Comparison of ENCODE assay signal across 16 cellular contexts in genomic region chr17:45263477-45263860, GRCh38. TPM values are rescaled to one million over a fixed set of nuclear protein-coding genes. Genes with fewer than 3 reads are reported as not detected.
DNase-seq lines count a peak whose midpoint lies in the region; ATAC-seq, FAIRE-seq and TF ChIP-seq lines count a peak whose summit lies in the region.
"Had no signal": no experiment of that assay in that cellular context is flagged by ENCODE, and none has a peak within 500 bp of the region (broad histone marks: within the 10 kb centered on the region; RNA-seq: fewer than 3 reads in every experiment).

No MANE protein-coding gene starts in this region.

- peak overlapping the region; percentile 50 to 85 for H3K27ac Mint-ChIP-seq in activated naive CD4-positive, alpha-beta T cell treated with anti-CD3 and anti-CD28 coated beads, Interleukin-2, amount 50 U/mL, for 72 hours
- H3K27ac Mint-ChIP-seq in astrocyte (ENCODE audit: unreplicated experiment) = no peak overlapping the region
- H3K27ac Mint-ChIP-seq in memory B cell = peak overlapping the region; percentile 76

- no peak overlapping the region for H2AFZ ChIP-seq in astrocyte (ENCODE audit: low read depth, low read length)

- H3K9me3 Mint-ChIP-seq in activated naive CD4-positive, alpha-beta T cell treated with anti-CD3 and anti-CD28 coated beads, Interleukin-2, amount 50 U/mL, for 72 hours = no peaks in the 10 kb centered on the region
- H3K9me3 Mint-ChIP-seq in astrocyte (ENCODE audit: unreplicated experiment) = no peaks in the 10 kb centered on the region
- no peaks in the 10 kb centered on the region for H3K9me3 Mint-ChIP-seq in memory B cell

- H3K9ac ChIP-seq in astrocyte (ENCODE audit: low read length) = no peak overlapping the region

- no peak overlapping the region for H3K4me3 ChIP-seq in astrocyte (ENCODE audit: insufficient read depth, low read depth, low read length)
- H3K4me3 ChIP-seq in transverse colon = no peak overlapping the region
- H3K4me3 ChIP-seq: skin epidermis had no signal

- H3K4me3 Mint-ChIP-seq in astrocyte (ENCODE audit: unreplicated experiment) = no peak overlapping the region
- no peak overlapping the region for H3K4me3 Mint-ChIP-seq in memory B cell

- FAIRE-seq in astrocyte (lab: Jason Lieb, UNC) = no peak
- FAIRE-seq: colon, TTC549 had no signal

- no peak for TF ChIP-seq CTCF in astrocyte (IDR thresholded peaks at IDR 0.05; ENCODE audit: insufficient read depth, low read depth, low read length)
- TF ChIP-seq CTCF in transverse colon (IDR thresholded peaks at IDR 0.05) = no peak

- no peaks in the 10 kb centered on the region for H3K27me3 ChIP-seq in astrocyte (ENCODE audit: insufficient read depth, low read length)
- H3K27me3 ChIP-seq in transverse colon = no peaks in the 10 kb centered on the region

- H3K4me2 ChIP-seq in astrocyte (ENCODE audit: low read length) = peak overlapping the region; percentile 8

- intact Hi-C loops in transverse colon (cut with DNase I; ENCODE audit: low total_unique reads) = no loop called here

- H3K4me1 ChIP-seq in astrocyte (ENCODE audit: insufficient read depth, low read length) (peaks cover 38% of the 10 kb centered on the region), transverse colon (peaks cover 6 to 33% (median 25%) of the 10 kb centered on the region in 4 donors)

- H3K36me3 Mint-ChIP-seq in activated naive CD4-positive, alpha-beta T cell treated with anti-CD3 and anti-CD28 coated beads, Interleukin-2, amount 50 U/mL, for 72 hours = peaks cover 11 to 14% of the 10 kb centered on the region in 2 donors
- peaks cover 26% of the 10 kb centered on the region for H3K36me3 Mint-ChIP-seq in astrocyte (ENCODE audit: low read depth, unreplicated experiment)
- peaks cover 12% of the 10 kb centered on the region for H3K36me3 Mint-ChIP-seq in memory B cell

- DNase-seq in activated naive CD4-positive, alpha-beta T cell treated with anti-CD3 and anti-CD28 coated beads, Interleukin-2, amount 50 U/mL, for 72 hours (ENCODE audit: low spot score in 2 of 2) = no peak
- no peak for DNase-seq in activated naive CD4-positive, alpha-beta T cell (lab: John Stamatoyannopoulos, UW)
- no peak for DNase-seq in astrocyte (ENCODE audit: low read depth)
- no peak for DNase-seq in memory B cell (ENCODE audit: low spot score in 2 of 2)
- DNase-seq in transverse colon = no peak
- no peak for DNase-seq in T-helper 9 cell
- no peak for DNase-seq in amniotic stem cell (lab: John Stamatoyannopoulos, UW)
- DNase-seq: MM.1S, NCI-H2171, substantia nigra had no signal

- no peak for TF ChIP-seq EP300 in transverse colon (IDR thresholded peaks at IDR 0.05; ENCODE audit: low read depth)

- H3K36me3 ChIP-seq in astrocyte (ENCODE audit: insufficient read depth, low read length) (peaks cover 27% of the 10 kb centered on the region), transverse colon (peaks cover 0 to 26% (median 12%) of the 10 kb centered on the region in 4 donors)

- no peak for ATAC-seq in activated naive CD4-positive, alpha-beta T cell treated with anti-CD3 and anti-CD28 coated beads, Interleukin-2, amount 50 U/mL, for 72 hours
- no peak for ATAC-seq in memory B cell (ENCODE audit: low read depth)
- no peak for ATAC-seq in HG02678 (IDR thresholded peaks at IDR 0.05; ENCODE audit: unreplicated experiment)

- peaks cover 8% of the 10 kb centered on the region for H3K4me1 Mint-ChIP-seq in astrocyte (ENCODE audit: low read depth, unreplicated experiment)
- H3K4me1 Mint-ChIP-seq in memory B cell = peaks cover 16% of the 10 kb centered on the region

- peaks cover 64% of the 10 kb centered on the region for H4K20me1 ChIP-seq in astrocyte (ENCODE audit: insufficient read depth, low read length)

- no peaks in the 10 kb centered on the region for H3K79me2 ChIP-seq in astrocyte (ENCODE audit: insufficient read depth, low read length)

- in situ Hi-C loops in transverse colon (cut with MboI; ENCODE audit: low pct_ligation_motif_present in 1 of 4, low pct_unique_long_range_greater_than_20kb in 1 of 4, low sequenced_read_pairs in 3 of 4) = no loop called here

- no peaks in the 10 kb centered on the region for H3K27me3 Mint-ChIP-seq in astrocyte (ENCODE audit: low read depth, unreplicated experiment)
- no peaks in the 10 kb centered on the region for H3K27me3 Mint-ChIP-seq in memory B cell

- no peak for TF ChIP-seq POLR2A in transverse colon (IDR thresholded peaks at IDR 0.05)

- 79% methylated on average over 7 of the region's 7 CpGs; no CpG with 5 or more reads in 1 of the 2 donors for WGBS in transverse colon (ENCODE audit: low coverage in 1 of 2), 2 donors

- H3K27ac ChIP-seq in astrocyte (ENCODE audit: low read depth, low read length) (no peak overlapping the region), transverse colon (peak overlapping the region; percentile 8 to 65 (median 39))
- H3K27ac ChIP-seq: epithelial cell of prostate had no signal

- H3K9me3 ChIP-seq in astrocyte (ENCODE audit: insufficient read depth, low read depth, low read length) (no peaks in the 10 kb centered on the region), transverse colon (no peaks in the 10 kb centered on the region)

RNA-seq across cellular contexts. Expression of gene SPATA32, which starts 1.6 kb away (rescaled TPM):
- under 1 TPM; 0.37 to 0.50 TPM for total RNA-seq in activated naive CD4-positive, alpha-beta T cell treated with anti-CD3 and anti-CD28 coated beads, Interleukin-2, amount 50 U/mL, for 72 hours
- total RNA-seq in astrocyte (not detected in 2 replicates), transverse colon (under 1 TPM in 1 of 4 donors, not detected in 3; 0.48 TPM)
- total RNA-seq: SK-MEL-5 had no signal

RNA-seq across cellular contexts. Expression of gene FMNL1, which starts 41.8 kb away (rescaled TPM):
- 100 to 1,000 TPM; 221 to 735 TPM for total RNA-seq in activated naive CD4-positive, alpha-beta T cell treated with anti-CD3 and anti-CD28 coated beads, Interleukin-2, amount 50 U/mL, for 72 hours
- total RNA-seq in astrocyte = 4.0 and 4.7 TPM in 2 replicates
- total RNA-seq in transverse colon = 10 to 100 TPM in 2 of 4 donors, 1 to 10 TPM in 2; 1.2 to 17.5 (median 10.6) TPM

RNA-seq across cellular contexts. Expression of gene MAP3K14, which starts 53.4 kb away (rescaled TPM):
- total RNA-seq in activated naive CD4-positive, alpha-beta T cell treated with anti-CD3 and anti-CD28 coated beads, Interleukin-2, amount 50 U/mL, for 72 hours = 10 to 100 TPM; 38.4 to 54.4 TPM
- total RNA-seq in astrocyte (10.8 and 11.0 TPM in 2 replicates), transverse colon (10 to 100 TPM; 13.0 to 33.7 (median 18.7) TPM)

Comparison
In these comparisons a context has a peak if more than half of its experiments do, and no peak if none do; other contexts are left out.
1. RNA of gene FMNL1, which starts 41.8 kb away (total RNA-seq): 221 to 735 TPM in activated naive CD4-positive, alpha-beta T cell treated with anti-CD3 and anti-CD28 coated beads, Interleukin-2, amount 50 U/mL, for 72 hours; 1.2 to 17.5 TPM in transverse colon and 4.0 to 4.7 TPM in astrocyte; every median in the first group is over 10 times any median in the second.